In genomic region chr14:37594238-37594915, GRCh38 we compare ENCODE assay signal across 1 cellular context.
TF ChIP-seq lines count a peak whose summit lies in the region.

No MANE protein-coding gene starts in this region.

TF ChIP-seq in HepG2, 621 proteins besides CTCF, POLR2A, EP300 and RAD21 (continued from another document and continues in another):
- TF ChIP-seq ZNF18 (CRISPR knock-in tag; IDR thresholded peaks at IDR 0.05; ENCODE audit: insufficient replicate concordance) (no peak), IRX3 (CRISPR knock-in tag; IDR thresholded peaks at IDR 0.05; ENCODE audit: borderline replicate concordance, low read depth) (peak; percentile 73), GABPB1 (CRISPR knock-in tag; IDR thresholded peaks at IDR 0.05) (peak; percentile 54; the same call in 1 of the 2 replicates), MED13 (CRISPR knock-in tag; IDR thresholded peaks at IDR 0.05) (no peak; the same call in 1 of the 2 replicates), ZNF446 (CRISPR knock-in tag; IDR thresholded peaks at IDR 0.05) (0 out of 2 replicates have a peak, but pooled peaks have one; percentile 70), ZNF503 (CRISPR knock-in tag; IDR thresholded peaks at IDR 0.05) (peak; percentile 65; the same call in 1 of the 2 replicates), MAF1 (CRISPR knock-in tag; IDR thresholded peaks at IDR 0.05; ENCODE audit: borderline replicate concordance) (no peak), RBM39 (IDR thresholded peaks at IDR 0.05; ENCODE audit: low read depth, low read length, poor library complexity, severe bottlenecking) (no peak), ZFP91 (CRISPR knock-in tag; IDR thresholded peaks at IDR 0.05; ENCODE audit: borderline replicate concordance) (peak; percentile 28; the same call in 1 of the 2 replicates), ZNF280B (CRISPR knock-in tag; IDR thresholded peaks at IDR 0.05; ENCODE audit: borderline replicate concordance) (peak; percentile 77; the same call in 1 of the 2 replicates), SAFB2 (CRISPR knock-in tag; IDR thresholded peaks at IDR 0.05; ENCODE audit: borderline replicate concordance, low read depth) (no peak), ZNF513 (CRISPR knock-in tag; conservative IDR thresholded peaks at IDR 0.05) (no peak), ZFY (CRISPR knock-in tag; IDR thresholded peaks at IDR 0.05) (peak; percentile 74), ZNF776 (CRISPR knock-in tag; IDR thresholded peaks at IDR 0.05) (no peak; the same call in 1 of the 2 replicates), ZKSCAN5 (CRISPR knock-in tag; IDR thresholded peaks at IDR 0.05) (no peak), SMAD9 (CRISPR knock-in tag; IDR thresholded peaks at IDR 0.05) (peak; percentile 83), GFI1 (CRISPR knock-in tag; IDR thresholded peaks at IDR 0.05; ENCODE audit: borderline replicate concordance) (no peak), HOXA5 (CRISPR knock-in tag; IDR thresholded peaks at IDR 0.05) (peak; percentile 91; the same call in 1 of the 2 replicates), NR3C1 (CRISPR knock-in tag; IDR thresholded peaks at IDR 0.05) (no peak), ZXDC (CRISPR knock-in tag; IDR thresholded peaks at IDR 0.05) (no peak), HMGA1 (CRISPR knock-in tag; conservative IDR thresholded peaks at IDR 0.05) (no peak), NAIF1 (CRISPR knock-in tag; IDR thresholded peaks at IDR 0.05; ENCODE audit: borderline replicate concordance) (peak; percentile 58; the same call in 1 of the 2 replicates), ZNF660 (CRISPR knock-in tag; IDR thresholded peaks at IDR 0.05; ENCODE audit: borderline replicate concordance, low read depth) (no peak), ZNF879 (CRISPR knock-in tag; IDR thresholded peaks at IDR 0.05) (no peak), ZNF24 (IDR thresholded peaks at IDR 0.05) (peak; percentile 59), ZFP37 (CRISPR knock-in tag; IDR thresholded peaks at IDR 0.05; ENCODE audit: borderline replicate concordance) (no peak; the same call in 1 of the 2 replicates), SOX13 (IDR thresholded peaks at IDR 0.05) (no peak), SOX13 (CRISPR knock-in tag; conservative IDR thresholded peaks at IDR 0.05 in 1 of 2, IDR thresholded peaks at IDR 0.05 in 1 of 2) (peak; percentile 64 to 85; a peak in 2 of 4 replicates), ZNF557 (CRISPR knock-in tag; IDR thresholded peaks at IDR 0.05) (peak; percentile 84; the same call in 1 of the 2 replicates), ATF2 (CRISPR knock-in tag; IDR thresholded peaks at IDR 0.05) (peak; percentile 52), ZNF747 (CRISPR knock-in tag; IDR thresholded peaks at IDR 0.05; ENCODE audit: borderline replicate concordance) (no peak), MATR3 (CRISPR knock-in tag; IDR thresholded peaks at IDR 0.05) (no peak), ZBTB8A (CRISPR knock-in tag; IDR thresholded peaks at IDR 0.05; ENCODE audit: borderline replicate concordance, low read depth) (no peak), SIX1 (CRISPR knock-in tag; IDR thresholded peaks at IDR 0.05; ENCODE audit: borderline replicate concordance) (no peak), ZSCAN21 (CRISPR knock-in tag; IDR thresholded peaks at IDR 0.05; ENCODE audit: borderline replicate concordance) (no peak), GATA4 (IDR thresholded peaks at IDR 0.05; ENCODE audit: borderline replicate concordance, low read depth) (no peak), PRDM4 (CRISPR knock-in tag; IDR thresholded peaks at IDR 0.05; ENCODE audit: borderline replicate concordance) (no peak), ZBTB20 (CRISPR knock-in tag; IDR thresholded peaks at IDR 0.05; ENCODE audit: borderline replicate concordance, low read depth) (peak; percentile 65; the same call in 1 of the 2 replicates), ZNF501 (CRISPR knock-in tag; IDR thresholded peaks at IDR 0.05) (peak; percentile 85), ZMAT3 (CRISPR knock-in tag; conservative IDR thresholded peaks at IDR 0.05) (no peak), ZBTB1 (CRISPR knock-in tag; IDR thresholded peaks at IDR 0.05; ENCODE audit: borderline replicate concordance) (0 out of 2 replicates have a peak, but pooled peaks have one; percentile 65), TAF15 (IDR thresholded peaks at IDR 0.05; ENCODE audit: low read depth, low read length, poor library complexity, severe bottlenecking) (peak; percentile 43), REPIN1 (CRISPR knock-in tag; IDR thresholded peaks at IDR 0.05; ENCODE audit: borderline replicate concordance, low read depth) (peak; percentile 88; the same call in 1 of the 2 replicates), ZZZ3 (CRISPR knock-in tag; IDR thresholded peaks at IDR 0.05; ENCODE audit: borderline replicate concordance) (no peak), CREBL2 (CRISPR knock-in tag; IDR thresholded peaks at IDR 0.05; ENCODE audit: borderline replicate concordance) (peak; percentile 85; the same call in 1 of the 2 replicates), ZNF354B (CRISPR knock-in tag; IDR thresholded peaks at IDR 0.05) (0 out of 2 replicates have a peak, but pooled peaks have one; percentile 72), ZNF34 (CRISPR knock-in tag; IDR thresholded peaks at IDR 0.05; ENCODE audit: borderline replicate concordance) (no peak), SNAI1 (CRISPR knock-in tag; IDR thresholded peaks at IDR 0.05; ENCODE audit: borderline replicate concordance) (peak; percentile 96), ZEB1 (IDR thresholded peaks at IDR 0.05; ENCODE audit: insufficient replicate concordance, low read depth) (no peak), ZNF644 (CRISPR knock-in tag; IDR thresholded peaks at IDR 0.05; ENCODE audit: low read depth) (peak; percentile 42; the same call in 1 of the 2 replicates), DNMT1 (CRISPR knock-in tag; IDR thresholded peaks at IDR 0.05) (no peak; the same call in 1 of the 2 replicates), SMARCC2 (IDR thresholded peaks at IDR 0.05) (no peak), SP4 (CRISPR knock-in tag; IDR thresholded peaks at IDR 0.05) (no peak), ZNF546 (CRISPR knock-in tag; conservative IDR thresholded peaks at IDR 0.05) (no peak), RFXAP (CRISPR knock-in tag; IDR thresholded peaks at IDR 0.05; ENCODE audit: borderline replicate concordance) (0 out of 2 replicates have a peak, but pooled peaks have one; percentile 20), ASH2L (IDR thresholded peaks at IDR 0.05; ENCODE audit: insufficient read length, low read depth, low read length) (peak; percentile 89)
